In genomic region chr20:6611911-6612614, GRCh38 we compare ENCODE assay signal across 1 cellular context.
TF ChIP-seq lines count a peak whose summit lies in the region.

No MANE protein-coding gene starts in this region.

TF ChIP-seq in HepG2, 621 proteins besides CTCF, POLR2A, EP300 and RAD21 (continued from another document and continues in another):
- TF ChIP-seq RERE (CRISPR knock-in tag; IDR thresholded peaks at IDR 0.05; ENCODE audit: low read depth), result no peak
- no peak for TF ChIP-seq ZNF276 (CRISPR knock-in tag; IDR thresholded peaks at IDR 0.05; ENCODE audit: low read depth)
- peak; percentile 83 for TF ChIP-seq GATAD2A (CRISPR knock-in tag; IDR thresholded peaks at IDR 0.05)
- no peak for TF ChIP-seq ZNF580 (CRISPR knock-in tag; IDR thresholded peaks at IDR 0.05; ENCODE audit: borderline replicate concordance, low read depth)
- TF ChIP-seq ZNF644 (CRISPR knock-in tag; IDR thresholded peaks at IDR 0.05; ENCODE audit: low read depth), result 0 out of 2 replicates have a peak, but pooled peaks have one; percentile 45
- TF ChIP-seq AHDC1 (CRISPR knock-in tag; IDR thresholded peaks at IDR 0.05; ENCODE audit: borderline replicate concordance), result peak; percentile 92
- peak; percentile 61; the same call in 1 of the 2 replicates for TF ChIP-seq ZNF816 (CRISPR knock-in tag; IDR thresholded peaks at IDR 0.05; ENCODE audit: borderline replicate concordance)
- no peak for TF ChIP-seq MEF2D (CRISPR knock-in tag; IDR thresholded peaks at IDR 0.05)
- TF ChIP-seq DNMT1 (CRISPR knock-in tag; IDR thresholded peaks at IDR 0.05), result no peak
- TF ChIP-seq ZNF549 (CRISPR knock-in tag; IDR thresholded peaks at IDR 0.05), result no peak
- no peak for TF ChIP-seq FOXK2 (IDR thresholded peaks at IDR 0.05)
- no peak for TF ChIP-seq MYNN (CRISPR knock-in tag; IDR thresholded peaks at IDR 0.05; ENCODE audit: low read depth)
- TF ChIP-seq KDM1A (CRISPR knock-in tag; IDR thresholded peaks at IDR 0.05), result no peak
- TF ChIP-seq HNF1B (CRISPR knock-in tag; IDR thresholded peaks at IDR 0.05), result no peak
- no peak for TF ChIP-seq ZNF639 (CRISPR knock-in tag; conservative IDR thresholded peaks at IDR 0.05)
- TF ChIP-seq MTERF4 (CRISPR knock-in tag; IDR thresholded peaks at IDR 0.05), result no peak
- no peak for TF ChIP-seq ZNF225 (CRISPR knock-in tag; IDR thresholded peaks at IDR 0.05)
- TF ChIP-seq FOXC1 (CRISPR knock-in tag; IDR thresholded peaks at IDR 0.05; ENCODE audit: borderline replicate concordance), result no peak
- TF ChIP-seq ZNF460 (CRISPR knock-in tag; IDR thresholded peaks at IDR 0.05; ENCODE audit: borderline replicate concordance), result peak; percentile 21; the same call in 1 of the 2 replicates
- TF ChIP-seq ZNF101 (CRISPR knock-in tag; IDR thresholded peaks at IDR 0.05; ENCODE audit: borderline replicate concordance, low read depth), result no peak
- no peak for TF ChIP-seq ZNF619 (CRISPR knock-in tag; IDR thresholded peaks at IDR 0.05)
- no peak for TF ChIP-seq ZNF503 (CRISPR knock-in tag; IDR thresholded peaks at IDR 0.05)
- peak; percentile 59; the same call in 1 of the 2 replicates for TF ChIP-seq ZFP82 (CRISPR knock-in tag; IDR thresholded peaks at IDR 0.05; ENCODE audit: borderline replicate concordance)
- TF ChIP-seq RFXANK (CRISPR knock-in tag; IDR thresholded peaks at IDR 0.05), result no peak
- no peak for TF ChIP-seq TFDP1 (CRISPR knock-in tag; IDR thresholded peaks at IDR 0.05; ENCODE audit: borderline replicate concordance)
- no peak for TF ChIP-seq ZNF446 (CRISPR knock-in tag; IDR thresholded peaks at IDR 0.05)
- 0 out of 2 replicates have a peak, but pooled peaks have one; percentile 14 for TF ChIP-seq ELF1 (CRISPR knock-in tag; IDR thresholded peaks at IDR 0.05)
- TF ChIP-seq CEBPB (IDR thresholded peaks at IDR 0.05; ENCODE audit: borderline replicate concordance, low read depth, low read length), result peak; percentile 97
- TF ChIP-seq LCORL (IDR thresholded peaks at IDR 0.05), result no peak
- TF ChIP-seq LCORL (CRISPR knock-in tag; IDR thresholded peaks at IDR 0.05), result 0 out of 2 replicates have a peak, but pooled peaks have one; percentile 17
- no peak for TF ChIP-seq SMARCC2 (IDR thresholded peaks at IDR 0.05)
- TF ChIP-seq ZMAT5 (CRISPR knock-in tag; IDR thresholded peaks at IDR 0.05; ENCODE audit: borderline replicate concordance, low read depth), result no peak
- TF ChIP-seq ZNF496 (CRISPR knock-in tag; IDR thresholded peaks at IDR 0.05; ENCODE audit: insufficient replicate concordance), result no peak
- no peak for TF ChIP-seq ZKSCAN1 (IDR thresholded peaks at IDR 0.05; ENCODE audit: low read length)
- TF ChIP-seq THAP11 (CRISPR knock-in tag; IDR thresholded peaks at IDR 0.05), result peak; percentile 56
- no peak for TF ChIP-seq ZNF251 (CRISPR knock-in tag; IDR thresholded peaks at IDR 0.05)
- peak; percentile 41; the same call in 1 of the 2 replicates for TF ChIP-seq FOXK1 (CRISPR knock-in tag; IDR thresholded peaks at IDR 0.05; ENCODE audit: borderline replicate concordance, low read depth)
- no peak for TF ChIP-seq ZNF563 (CRISPR knock-in tag; IDR thresholded peaks at IDR 0.05)
- TF ChIP-seq CREB1 (IDR thresholded peaks at IDR 0.05), result 0 out of 2 replicates have a peak, but pooled peaks have one; percentile 27
- TF ChIP-seq CREB1 (CRISPR knock-in tag; IDR thresholded peaks at IDR 0.05), result no peak
- TF ChIP-seq ZNF329 (CRISPR knock-in tag; IDR thresholded peaks at IDR 0.05; ENCODE audit: low read depth), result no peak
- TF ChIP-seq ZNF850 (CRISPR knock-in tag; conservative IDR thresholded peaks at IDR 0.05), result no peak
- TF ChIP-seq ZNF24 (IDR thresholded peaks at IDR 0.05), result no peak
- TF ChIP-seq ZNF761 (CRISPR knock-in tag; conservative IDR thresholded peaks at IDR 0.05), result no peak
